ENCODE assay signal across 39 cellular contexts in the genomic region with DNA sequence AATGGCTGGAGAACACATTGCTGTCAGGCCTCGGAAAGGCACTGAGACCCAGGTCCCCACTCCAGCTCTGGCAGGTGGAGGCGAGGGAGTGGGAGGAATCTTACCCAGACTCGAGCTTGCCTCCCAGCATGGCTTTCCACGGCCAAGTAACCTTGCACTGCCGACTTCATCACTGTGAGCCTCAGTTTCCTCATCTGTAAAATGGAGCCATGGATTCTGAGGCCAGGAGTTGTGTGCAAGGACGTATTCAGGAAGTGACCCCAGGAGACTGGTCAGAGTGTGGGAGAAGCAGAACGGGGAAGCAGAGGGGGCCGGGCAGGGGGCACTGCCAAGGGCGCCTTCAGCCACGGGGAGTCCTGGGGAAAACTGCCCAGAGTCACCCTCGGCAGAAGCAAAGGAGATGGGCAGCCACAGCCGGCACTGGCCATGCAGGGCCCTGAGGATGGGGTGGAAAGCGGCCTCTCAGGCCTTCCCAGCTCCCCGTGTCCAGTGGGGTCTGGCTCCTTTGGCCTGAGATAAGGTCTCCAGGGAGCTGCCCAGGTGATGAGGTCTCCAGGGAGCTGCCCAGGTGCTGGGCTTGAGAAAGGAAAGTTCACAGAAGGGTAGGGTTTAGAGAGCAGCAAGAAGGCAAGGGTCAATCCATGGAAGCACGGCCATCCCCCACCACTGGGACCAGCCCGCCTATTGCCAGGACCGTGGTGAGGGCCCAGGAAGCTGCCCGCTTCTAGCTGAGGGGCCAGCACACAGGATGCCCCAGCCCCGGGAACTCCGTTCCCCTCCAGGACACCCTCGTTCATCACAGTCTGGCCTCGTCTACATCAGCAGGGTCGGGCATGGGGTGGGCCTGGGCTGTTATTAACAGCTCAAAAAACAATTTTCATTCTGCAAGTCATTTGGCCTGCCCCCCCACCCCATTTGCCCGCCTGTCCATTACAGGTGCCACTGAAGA. TPM values are rescaled to one million over a fixed set of nuclear protein-coding genes. Genes with fewer than 3 reads are reported as not detected.
"Had no signal": no experiment of that assay in that cellular context is flagged by ENCODE, and none has a peak within 500 bp of the region (broad histone marks: within the 10 kb centered on the region; RNA-seq: fewer than 3 reads in every experiment).

No MANE protein-coding gene starts in this region.

- DNase-seq: activated CD4-positive, alpha-beta memory T cell treated with anti-CD3 and anti-CD28 coated beads, Interleukin-2, amount 10 ng/mL, durations not matched to agents 7 days and 5 days; activated CD4-positive, alpha-beta T cell treated with anti-CD3 and anti-CD28 coated beads for 1 hour; activated CD4-positive, alpha-beta T cell treated with anti-CD3 and anti-CD28 coated beads for 48 hours; activated CD4-positive, CD25-positive, alpha-beta regulatory T cell; activated CD8-positive, alpha-beta memory T cell treated with anti-CD3 and anti-CD28 coated beads for 24 hours; activated CD8-positive, alpha-beta memory T cell treated with anti-CD3 and anti-CD28 coated beads, Interleukin-2, amount 10 ng/mL, durations not matched to agents 7 days and 5 days; activated CD8-positive, alpha-beta memory T cell treated with anti-CD3 and anti-CD28 coated beads, Interleukin-2, amount 50 U/mL, for 48 hours; activated effector memory CD4-positive, alpha-beta T cell treated with anti-CD3 and anti-CD28 coated beads, Interleukin-2, amount 50 U/mL, for 16 hours; activated naive CD4-positive, alpha-beta T cell; activated naive CD4-positive, alpha-beta T cell treated with anti-CD3 and anti-CD28 coated beads, Interleukin-2, amount 50 U/mL, for 16 hours; activated naive CD8-positive, alpha-beta T cell treated with anti-CD3 and anti-CD28 coated beads for 36 hours; activated T-cell treated with anti-CD3 and anti-CD28 coated beads, Interleukin-2, amount 50 U/mL, for 48 hours; amniotic stem cell; brain microvascular endothelial cell; central memory CD4-positive, alpha-beta T cell; MM.1S; MV-4-11; NCI-H1092; NCI-H1436 treated with DMSO at 0.1 percent for 48 hours; NCI-H1694 treated with DMSO at 0.1 percent for 48 hours; NCI-H2029; NCI-H2171 treated with DMSO at 0.1 percent for 48 hours; NCI-H2227 treated with DMSO at 0.1 percent for 48 hours; NCI-H446; NCI-H510A treated with DMSO at 0.1 percent for 48 hours; NCI-H69; NCI-H82; PC-3; Peyer's patch; RPMI8226; SIG-M5; SW 1271; T-helper 1 cell; T-helper 2 cell; T-helper 9 cell had no signal

- H3K4me2 ChIP-seq: KMS-11 had no signal

- H3K36me3 ChIP-seq: brain microvascular endothelial cell, Peyer's patch had no signal

- H3K9me3 ChIP-seq: Peyer's patch had no signal

- H3K27ac Mint-ChIP-seq: activated CD4-positive, alpha-beta memory T cell treated with anti-CD3 and anti-CD28 coated beads, Interleukin-2, amount 10 ng/mL, durations not matched to agents 7 days and 5 days; activated CD8-positive, alpha-beta memory T cell treated with anti-CD3 and anti-CD28 coated beads, Interleukin-2, amount 10 ng/mL, durations not matched to agents 7 days and 5 days; activated naive CD8-positive, alpha-beta T cell treated with anti-CD3 and anti-CD28 coated beads for 36 hours; activated T-helper 17 cell treated with anti-CD3 and anti-CD28 coated beads, Interleukin-2, amount 50 U/mL, for 72 hours had no signal

- H3K4me3 Mint-ChIP-seq: activated CD4-positive, alpha-beta memory T cell treated with anti-CD3 and anti-CD28 coated beads, Interleukin-2, amount 10 ng/mL, durations not matched to agents 7 days and 5 days; activated CD8-positive, alpha-beta memory T cell treated with anti-CD3 and anti-CD28 coated beads, Interleukin-2, amount 10 ng/mL, durations not matched to agents 7 days and 5 days; activated naive CD8-positive, alpha-beta T cell treated with anti-CD3 and anti-CD28 coated beads for 36 hours; activated T-helper 17 cell treated with anti-CD3 and anti-CD28 coated beads, Interleukin-2, amount 50 U/mL, for 72 hours had no signal

- H3K4me1 Mint-ChIP-seq: activated CD4-positive, alpha-beta memory T cell treated with anti-CD3 and anti-CD28 coated beads, Interleukin-2, amount 10 ng/mL, durations not matched to agents 7 days and 5 days; activated CD8-positive, alpha-beta memory T cell treated with anti-CD3 and anti-CD28 coated beads, Interleukin-2, amount 10 ng/mL, durations not matched to agents 7 days and 5 days; activated naive CD8-positive, alpha-beta T cell treated with anti-CD3 and anti-CD28 coated beads for 36 hours; activated T-helper 17 cell treated with anti-CD3 and anti-CD28 coated beads, Interleukin-2, amount 50 U/mL, for 72 hours had no signal

- H3K27ac ChIP-seq: brain microvascular endothelial cell, KMS-11, Peyer's patch, VCaP had no signal

- H3K4me1 ChIP-seq: Peyer's patch had no signal

- ATAC-seq: activated CD8-positive, alpha-beta memory T cell treated with anti-CD3 and anti-CD28 coated beads, Interleukin-2, amount 10 ng/mL, durations not matched to agents 7 days and 5 days; activated T-helper 17 cell treated with anti-CD3 and anti-CD28 coated beads, Interleukin-2, amount 50 U/mL, for 72 hours; PC-3 had no signal

- H3K4me3 ChIP-seq: Peyer's patch had no signal

- H3K27me3 Mint-ChIP-seq: activated CD4-positive, alpha-beta memory T cell treated with anti-CD3 and anti-CD28 coated beads, Interleukin-2, amount 10 ng/mL, durations not matched to agents 7 days and 5 days had no signal

- H3K9ac ChIP-seq: KMS-11 had no signal

- H3K9me3 Mint-ChIP-seq: activated CD4-positive, alpha-beta memory T cell treated with anti-CD3 and anti-CD28 coated beads, Interleukin-2, amount 10 ng/mL, durations not matched to agents 7 days and 5 days; activated naive CD8-positive, alpha-beta T cell treated with anti-CD3 and anti-CD28 coated beads for 36 hours; activated T-helper 17 cell treated with anti-CD3 and anti-CD28 coated beads, Interleukin-2, amount 50 U/mL, for 72 hours had no signal

- H3K36me3 Mint-ChIP-seq: activated CD8-positive, alpha-beta memory T cell treated with anti-CD3 and anti-CD28 coated beads, Interleukin-2, amount 10 ng/mL, durations not matched to agents 7 days and 5 days; activated naive CD8-positive, alpha-beta T cell treated with anti-CD3 and anti-CD28 coated beads for 36 hours had no signal

- H3K27me3 ChIP-seq: brain microvascular endothelial cell, Peyer's patch had no signal

RNA-seq across cellular contexts. Expression of a gene that starts 34.3 kb away (rescaled TPM):
- total RNA-seq: activated CD4-positive, alpha-beta memory T cell treated with anti-CD3 and anti-CD28 coated beads, Interleukin-2, amount 10 ng/mL, durations not matched to agents 7 days and 5 days; activated CD8-positive, alpha-beta memory T cell treated with anti-CD3 and anti-CD28 coated beads, Interleukin-2, amount 10 ng/mL, durations not matched to agents 7 days and 5 days; activated naive CD8-positive, alpha-beta T cell treated with anti-CD3 and anti-CD28 coated beads for 36 hours; activated T-helper 17 cell treated with anti-CD3 and anti-CD28 coated beads, Interleukin-2, amount 50 U/mL, for 72 hours; aorta; Peyer's patch had no signal
- polyA plus RNA-seq: aorta had no signal
